20 cellular contexts compared by ENCODE assay signal in genomic region chr12:119225454-119225853, GRCh38. TPM values are rescaled to one million over a fixed set of nuclear protein-coding genes. Genes with fewer than 3 reads are reported as not detected.
DNase-seq lines count a peak whose midpoint lies in the region; ATAC-seq and TF ChIP-seq lines count a peak whose summit lies in the region.
"Had no signal": no experiment of that assay in that cellular context is flagged by ENCODE, and none has a peak within 500 bp of the region (broad histone marks: within the 10 kb centered on the region; RNA-seq: fewer than 3 reads in every experiment).

No MANE protein-coding gene starts in this region.

- H3K27me3 ChIP-seq in left ventricle myocardium inferior (ENCODE audit: low read depth) (no peaks in the 10 kb centered on the region), endodermal cell (ENCODE audit: control insufficient read depth, insufficient read depth, low read length, poor library complexity, severe bottlenecking) (no peaks in the 10 kb centered on the region), upper lobe of right lung (no peaks in the 10 kb centered on the region), tibial nerve (no peaks in the 10 kb centered on the region)
- H3K27me3 ChIP-seq: adrenal gland, gastroesophageal sphincter had no signal

- H3K4me3 ChIP-seq in left ventricle myocardium inferior = no peak overlapping the region
- no peak overlapping the region for H3K4me3 ChIP-seq in endodermal cell (ENCODE audit: low read length)
- no peak overlapping the region for H3K4me3 ChIP-seq in upper lobe of right lung
- H3K4me3 ChIP-seq in tibial nerve = no peak overlapping the region
- H3K4me3 ChIP-seq: adrenal gland, gastroesophageal sphincter, SJSA1 had no signal

- no peak overlapping the region for H3K27ac Mint-ChIP-seq in endodermal cell
- H3K27ac Mint-ChIP-seq: CD8-positive, alpha-beta memory T cell had no signal

- peak; percentile 39 for ATAC-seq in upper lobe of right lung
- no peak for ATAC-seq in HG03135 (IDR thresholded peaks at IDR 0.05; ENCODE audit: unreplicated experiment)
- ATAC-seq in GM18519 (IDR thresholded peaks at IDR 0.05; ENCODE audit: low FRiP score, unreplicated experiment) = no peak
- ATAC-seq: gastroesophageal sphincter, left lobe of liver, PC-3 had no signal

- intact Hi-C loops in left ventricle myocardium inferior (cut with micrococcal nuclease) = no loop called here
- intact Hi-C loops in cardiac septum (cut with DNase I) = no loop called here
- intact Hi-C loops in upper lobe of right lung (cut with DNase I) = no loop called here

- H3K9me3 ChIP-seq in left ventricle myocardium inferior (replicated peaks) = no peaks in the 10 kb centered on the region
- no peaks in the 10 kb centered on the region for H3K9me3 ChIP-seq in endodermal cell (ENCODE audit: control insufficient read depth, low read length)
- H3K9me3 ChIP-seq in upper lobe of right lung = no peaks in the 10 kb centered on the region
- H3K9me3 ChIP-seq in tibial nerve = peaks cover 0 to 4% (median 0%) of the 10 kb centered on the region in 4 donors
- H3K9me3 ChIP-seq: adrenal gland, gastroesophageal sphincter, SJSA1 had no signal

- no peak overlapping the region for H3K4me3 Mint-ChIP-seq in endodermal cell
- H3K4me3 Mint-ChIP-seq: CD8-positive, alpha-beta memory T cell had no signal

- peak; percentile 17 for TF ChIP-seq CTCF in left ventricle myocardium inferior (IDR thresholded peaks at IDR 0.05; ENCODE audit: borderline replicate concordance)
- peak; percentile 53 for TF ChIP-seq CTCF in endodermal cell (conservative IDR thresholded peaks at IDR 0.05)
- TF ChIP-seq CTCF in upper lobe of right lung (IDR thresholded peaks at IDR 0.05) = no peak
- no peak for TF ChIP-seq CTCF in tibial nerve (IDR thresholded peaks at IDR 0.05)

- H3K9me3 Mint-ChIP-seq in endodermal cell = peaks cover 8% of the 10 kb centered on the region

- no peaks in the 10 kb centered on the region for H3K27me3 Mint-ChIP-seq in endodermal cell (ENCODE audit: insufficient read depth)

- WGBS in endodermal cell (ENCODE audit: insufficient coverage in 1 of 2, insufficient read length in 1 of 2), 2 experiments = 74 to 79% methylated on average over 4 of the region's 4 CpGs
- 36 to 38% methylated on average over 3 to 4 of the region's 4 CpGs for WGBS in tibial nerve, 2 donors

- H3K9ac ChIP-seq in endodermal cell (ENCODE audit: extremely low read depth, low read length, poor library complexity, severe bottlenecking) = no peak overlapping the region

- TF ChIP-seq EP300 in tibial nerve (IDR thresholded peaks at IDR 0.05) = no peak

- no peak for DNase-seq in left ventricle myocardium inferior
- no peak for DNase-seq in cardiac septum (ENCODE audit: low spot score)
- peak; percentile 29 for DNase-seq in NCI-H2196 treated with DMSO at 0.1 percent for 48 hours (lab: John Stamatoyannopoulos, UW; ENCODE audit: unreplicated experiment)
- DNase-seq in endodermal cell = peak; percentile 69
- no peak for DNase-seq in upper lobe of right lung
- DNase-seq in tibial nerve (ENCODE audit: low spot score in 2 of 2) = no peak
- DNase-seq: activated CD4-positive, CD25-positive, alpha-beta regulatory T cell treated with anti-CD3 and anti-CD28 coated beads, Interleukin-2, amount 50 U/mL, for 72 hours; activated effector memory CD4-positive, alpha-beta T cell treated with anti-CD3 and anti-CD28 coated beads, Interleukin-2, amount 50 U/mL, for 16 hours; adrenal gland; CD8-positive, alpha-beta memory T cell; erythroblast; H7; NCI-H526; PC-3 had no signal

- H3K36me3 ChIP-seq in left ventricle myocardium inferior (no peaks in the 10 kb centered on the region), endodermal cell (ENCODE audit: control insufficient read depth, insufficient read depth, low read length) (no peaks in the 10 kb centered on the region), upper lobe of right lung (no peaks in the 10 kb centered on the region), tibial nerve (no peaks in the 10 kb centered on the region)
- H3K36me3 ChIP-seq: adrenal gland, gastroesophageal sphincter, SJSA1 had no signal

- peaks cover 9% of the 10 kb centered on the region for H3K4me1 Mint-ChIP-seq in endodermal cell
- H3K4me1 Mint-ChIP-seq: CD8-positive, alpha-beta memory T cell had no signal

- no peaks in the 10 kb centered on the region for H3K36me3 Mint-ChIP-seq in endodermal cell (ENCODE audit: low read depth)
- H3K36me3 Mint-ChIP-seq: CD8-positive, alpha-beta memory T cell had no signal

- H3K4me1 ChIP-seq in left ventricle myocardium inferior = peaks cover 24% of the 10 kb centered on the region
- no peaks in the 10 kb centered on the region for H3K4me1 ChIP-seq in endodermal cell (ENCODE audit: control insufficient read depth, insufficient read depth, low read length)
- H3K4me1 ChIP-seq in upper lobe of right lung = no peaks in the 10 kb centered on the region
- H3K4me1 ChIP-seq in tibial nerve = no peaks in the 10 kb centered on the region
- H3K4me1 ChIP-seq: adrenal gland, gastroesophageal sphincter, SJSA1 had no signal

- H3K27ac ChIP-seq in left ventricle myocardium inferior (replicated peaks) (no peak overlapping the region), endodermal cell (ENCODE audit: low read depth, low read length) (no peak overlapping the region), upper lobe of right lung (no peak overlapping the region), tibial nerve (no peak overlapping the region)
- H3K27ac ChIP-seq: adrenal gland, gastroesophageal sphincter, SJSA1 had no signal

- TF ChIP-seq POLR2A in tibial nerve (IDR thresholded peaks at IDR 0.05) = no peak

RNA-seq across cellular contexts. Expression of gene HSPB8, which starts 46.7 kb away (rescaled TPM):
- 512 TPM for total RNA-seq in left ventricle myocardium inferior
- 529 TPM for total RNA-seq in cardiac septum
- total RNA-seq in endodermal cell = 10 to 100 TPM in 1 of 2 donors, 1 to 10 TPM in 1; 9.7 to 10.4 TPM
- 5.5 TPM for polyA plus RNA-seq in endodermal cell (2013, experiment 1 of 2)
- polyA plus RNA-seq in endodermal cell (2013, experiment 2 of 2) = 7.6 TPM
- 70.0 TPM for total RNA-seq in upper lobe of right lung
- total RNA-seq in tibial nerve = 10 to 100 TPM; 13.1 to 23.9 (median 19.8) TPM
- total RNA-seq: CD8-positive, alpha-beta memory T cell; T-helper 2 cell treated with Interferon-gamma antibody and Interleukin-4, amounts not matched to agents 100 ng/mL and 5 ng/mL, for 36 hours had no signal
- polyA plus RNA-seq: CD8-positive, alpha-beta memory T cell had no signal

Comparison
In these comparisons a context has a peak if more than half of its experiments do, and no peak if none do; other contexts are left out.
1. DNase-seq: peak in NCI-H2196 treated with DMSO at 0.1 percent for 48 hours (single experiment) and endodermal cell (single experiment); none in left ventricle myocardium inferior (single experiment), cardiac septum (single experiment), upper lobe of right lung (single experiment) and tibial nerve (0 of 2).
2. CTCF ChIP-seq: peak in left ventricle myocardium inferior (single experiment) and endodermal cell (single experiment); none in upper lobe of right lung (single experiment) and tibial nerve (0 of 5).